Comparison of ENCODE assay signal across 1 cellular context in genomic region chr17:41959336-41960095, GRCh38.
TF ChIP-seq lines count a peak whose summit lies in the region.

No MANE protein-coding gene starts in this region.

TF ChIP-seq in HepG2, 621 proteins besides CTCF, POLR2A, EP300 and RAD21 (continues in another document):
- TF ChIP-seq ZNF550 (CRISPR knock-in tag; IDR thresholded peaks at IDR 0.05; ENCODE audit: borderline replicate concordance) (no peak), ELF4 (CRISPR knock-in tag; IDR thresholded peaks at IDR 0.05; ENCODE audit: borderline replicate concordance) (no peak), ZBTB26 (CRISPR knock-in tag; IDR thresholded peaks at IDR 0.05; ENCODE audit: borderline replicate concordance) (no peak), RFXANK (CRISPR knock-in tag; IDR thresholded peaks at IDR 0.05) (no peak), ZSCAN25 (CRISPR knock-in tag; IDR thresholded peaks at IDR 0.05) (peak; percentile 51; the same call in 1 of the 2 replicates), HNF1A (IDR thresholded peaks at IDR 0.05; ENCODE audit: low read depth) (0 out of 2 replicates have a peak, but pooled peaks have one; percentile 2), HNF1A (CRISPR knock-in tag; IDR thresholded peaks at IDR 0.05; ENCODE audit: borderline replicate concordance) (0 out of 2 replicates have a peak, but pooled peaks have one; percentile 8), ZNF30 (CRISPR knock-in tag; IDR thresholded peaks at IDR 0.05) (no peak), ZNF605 (CRISPR knock-in tag; IDR thresholded peaks at IDR 0.05) (peak; percentile 78; the same call in 1 of the 2 replicates), ZBTB8A (CRISPR knock-in tag; IDR thresholded peaks at IDR 0.05; ENCODE audit: borderline replicate concordance, low read depth) (no peak), ZNF615 (CRISPR knock-in tag; IDR thresholded peaks at IDR 0.05; ENCODE audit: borderline replicate concordance) (no peak), CENPBD1 (CRISPR knock-in tag; IDR thresholded peaks at IDR 0.05; ENCODE audit: borderline replicate concordance, low read depth) (no peak), IRF1 (CRISPR knock-in tag; IDR thresholded peaks at IDR 0.05; ENCODE audit: low read depth) (no peak), DRAP1 (CRISPR knock-in tag; IDR thresholded peaks at IDR 0.05) (peak; percentile 32), ZBTB37 (CRISPR knock-in tag; IDR thresholded peaks at IDR 0.05) (no peak), SRSF1 (optimal IDR thresholded peaks at IDR 0.05; ENCODE audit: low read depth, low read length) (peak; percentile 46), ZFYVE20 (CRISPR knock-in tag; IDR thresholded peaks at IDR 0.05; ENCODE audit: borderline replicate concordance, low read depth) (no peak), ARID5B (CRISPR knock-in tag; IDR thresholded peaks at IDR 0.05) (peak; percentile 48; the same call in 1 of the 2 replicates), NR1H2 (CRISPR knock-in tag; IDR thresholded peaks at IDR 0.05; ENCODE audit: borderline replicate concordance, low read depth) (no peak), MEIS1 (CRISPR knock-in tag; IDR thresholded peaks at IDR 0.05; ENCODE audit: borderline replicate concordance) (no peak; the same call in none of the 2 replicates), ZNF205 (CRISPR knock-in tag; IDR thresholded peaks at IDR 0.05) (no peak), ZNF256 (CRISPR knock-in tag; conservative IDR thresholded peaks at IDR 0.05) (no peak), ZNF713 (CRISPR knock-in tag; IDR thresholded peaks at IDR 0.05) (no peak), TFDP2 (CRISPR knock-in tag; IDR thresholded peaks at IDR 0.05) (no peak), ATF3 (CRISPR knock-in tag; IDR thresholded peaks at IDR 0.05) (peak; percentile 9; the same call in 1 of the 2 replicates), ZSCAN21 (CRISPR knock-in tag; IDR thresholded peaks at IDR 0.05; ENCODE audit: borderline replicate concordance) (peak; percentile 90), ZNF841 (CRISPR knock-in tag; IDR thresholded peaks at IDR 0.05; ENCODE audit: borderline replicate concordance) (no peak), FOXP1 (IDR thresholded peaks at IDR 0.05) (no peak), FOXP1 (CRISPR knock-in tag; IDR thresholded peaks at IDR 0.05) (peak; percentile 19; the same call in 1 of the 2 replicates), ZZZ3 (CRISPR knock-in tag; IDR thresholded peaks at IDR 0.05; ENCODE audit: borderline replicate concordance) (no peak), ZBTB1 (CRISPR knock-in tag; IDR thresholded peaks at IDR 0.05; ENCODE audit: borderline replicate concordance) (no peak), ZBTB38 (CRISPR knock-in tag; IDR thresholded peaks at IDR 0.05) (peak; percentile 97), MED1 (CRISPR knock-in tag; IDR thresholded peaks at IDR 0.05) (no peak; the same call in 1 of the 2 replicates), MED8 (CRISPR knock-in tag; IDR thresholded peaks at IDR 0.05; ENCODE audit: insufficient replicate concordance) (no peak), DMTF1 (CRISPR knock-in tag; IDR thresholded peaks at IDR 0.05) (no peak), PHF5A (CRISPR knock-in tag; IDR thresholded peaks at IDR 0.05; ENCODE audit: low read depth, unreplicated experiment) (no peak), ZNF468 (CRISPR knock-in tag; IDR thresholded peaks at IDR 0.05) (no peak), ZNF446 (CRISPR knock-in tag; IDR thresholded peaks at IDR 0.05) (no peak), HDAC2 (CRISPR knock-in tag; IDR thresholded peaks at IDR 0.05) (peak; percentile 22; the same call in 1 of the 2 replicates), FOXO4 (CRISPR knock-in tag; conservative IDR thresholded peaks at IDR 0.05) (no peak), ZKSCAN5 (CRISPR knock-in tag; IDR thresholded peaks at IDR 0.05) (peak; percentile 36; the same call in 1 of the 2 replicates), NAIF1 (CRISPR knock-in tag; IDR thresholded peaks at IDR 0.05; ENCODE audit: borderline replicate concordance) (no peak), AGO1 (IDR thresholded peaks at IDR 0.05; ENCODE audit: low read depth, low read length, poor library complexity, severe bottlenecking) (no peak), ZNF124 (CRISPR knock-in tag; IDR thresholded peaks at IDR 0.05) (no peak; the same call in 1 of the 2 replicates)
